In the genomic region with DNA sequence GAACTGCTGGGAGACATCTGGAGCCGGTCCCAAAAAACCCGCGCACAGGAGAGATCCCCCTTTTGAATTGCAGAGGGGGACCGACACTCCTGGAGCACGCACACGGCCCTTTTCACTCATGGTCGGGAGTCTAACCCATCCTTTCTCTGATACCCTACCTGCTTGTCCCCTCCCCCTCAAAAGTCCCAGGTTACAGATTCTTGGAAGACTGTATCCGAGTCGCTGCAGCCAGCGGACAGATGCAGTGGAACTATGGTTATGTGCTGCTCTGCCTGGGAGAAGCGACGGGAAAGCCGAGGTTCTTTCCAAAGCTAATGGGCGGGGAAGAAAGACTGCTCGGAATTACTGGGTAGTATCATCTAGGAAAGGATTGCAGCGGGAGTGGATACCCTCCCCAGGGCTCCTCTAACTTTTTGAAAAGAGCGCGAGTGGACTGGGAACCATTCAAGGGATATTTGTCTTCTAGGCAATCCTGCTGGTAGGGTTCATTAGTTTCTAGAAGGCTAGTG, we compare ENCODE assay signal across 10 cellular contexts. TPM values are rescaled to one million over a fixed set of nuclear protein-coding genes. Genes with fewer than 3 reads are reported as not detected.
DNase-seq lines count a peak whose midpoint lies in the region; ATAC-seq and TF ChIP-seq lines count a peak whose summit lies in the region.
"Had no signal": no experiment of that assay in that cellular context is flagged by ENCODE, and none has a peak within 500 bp of the region (broad histone marks: within the 10 kb centered on the region; RNA-seq: fewer than 3 reads in every experiment).

No MANE protein-coding gene starts in this region.

- H3K79me1 ChIP-seq in mesendoderm (ENCODE audit: low read length), result no peaks in the 10 kb centered on the region

- no peak overlapping the region for H2BK5ac ChIP-seq in mesendoderm (ENCODE audit: low read length)

- no peak overlapping the region for H3K4ac ChIP-seq in mesendoderm (ENCODE audit: low read depth, low read length)

- H4K5ac ChIP-seq in mesendoderm (ENCODE audit: low read length), result no peak overlapping the region

- H3K27me3 ChIP-seq in mesendoderm (ENCODE audit: insufficient read depth, low read length, poor library complexity) (peaks cover 36% of the 10 kb centered on the region), adrenal gland (peaks cover 72% of the 10 kb centered on the region)

- DNase-seq in activated T-cell treated with anti-CD3 and anti-CD28 coated beads, Interleukin-2, amount 50 U/mL, for 4 hours, result no peak
- no peak for DNase-seq in activated T-cell treated with anti-CD3 and anti-CD28 coated beads for 4 hours
- DNase-seq in effector memory CD8-positive, alpha-beta T cell, result no peak
- peak; percentile 63 for DNase-seq in mesendoderm
- DNase-seq in CD1c-positive myeloid dendritic cell (ENCODE audit: extremely low spot score), result no peak
- no peak for DNase-seq in NK-92 (lab: John Stamatoyannopoulos, UW; ENCODE audit: unreplicated experiment)
- DNase-seq in adrenal gland, result no peak
- DNase-seq: NCI-H446 treated with DMSO at 0.1 percent for 48 hours, occipital lobe had no signal

- no peak overlapping the region for H3K9ac ChIP-seq in mesendoderm (ENCODE audit: low read length)

- H3K23ac ChIP-seq in mesendoderm (ENCODE audit: low read length), result no peak overlapping the region

- no peak overlapping the region for H4K8ac ChIP-seq in mesendoderm (ENCODE audit: low read depth, low read length)

- H3K4me3 ChIP-seq in mesendoderm (ENCODE audit: low read length), result no peak overlapping the region
- H3K4me3 ChIP-seq in urinary bladder (ENCODE audit: low read depth, low read length), result peak overlapping the region; percentile 63
- peak overlapping the region in 1 of 4 donors; percentile 57 for H3K4me3 ChIP-seq in adrenal gland

- no peak for TF ChIP-seq POLR2A in adrenal gland (IDR thresholded peaks at IDR 0.05)

- H3K27ac Mint-ChIP-seq in effector memory CD8-positive, alpha-beta T cell, result no peak overlapping the region

- H3K9me3 ChIP-seq in adrenal gland (replicated peaks in 1 of 3), result no peaks in the 10 kb centered on the region

- H3K27ac ChIP-seq in mesendoderm (ENCODE audit: low read depth, low read length) (no peak overlapping the region), urinary bladder (ENCODE audit: low read depth) (peak overlapping the region; percentile 77), adrenal gland (no peak overlapping the region)

- no peaks in the 10 kb centered on the region for H3K79me2 ChIP-seq in mesendoderm (ENCODE audit: control insufficient read depth, insufficient read depth, low read length)

- no peak overlapping the region for H3K18ac ChIP-seq in mesendoderm (ENCODE audit: low read length)

- peaks cover 83% of the 10 kb centered on the region for H3K27me3 Mint-ChIP-seq in activated T-cell treated with anti-CD3 and anti-CD28 coated beads, Interleukin-2, amount 50 U/mL, for 4 hours (ENCODE audit: low read depth)
- peaks cover 73 to 91% of the 10 kb centered on the region in 2 donors for H3K27me3 Mint-ChIP-seq in effector memory CD8-positive, alpha-beta T cell

- H3K36me3 ChIP-seq in mesendoderm (ENCODE audit: control insufficient read depth, insufficient read depth, low read length), result no peaks in the 10 kb centered on the region
- H3K36me3 ChIP-seq in urinary bladder (ENCODE audit: insufficient read depth), result no peaks in the 10 kb centered on the region
- H3K36me3 ChIP-seq in adrenal gland (replicated peaks in 1 of 2), result no peaks in the 10 kb centered on the region

- intact Hi-C loops in adrenal gland (cut with DNase I), result no loop called here

- H3K4me2 ChIP-seq in mesendoderm (ENCODE audit: low read length), result peak overlapping the region; percentile 45

- peaks cover 26% of the 10 kb centered on the region for H3K4me1 Mint-ChIP-seq in activated T-cell treated with anti-CD3 and anti-CD28 coated beads, Interleukin-2, amount 50 U/mL, for 4 hours (ENCODE audit: low read depth)
- peaks cover 7 to 18% of the 10 kb centered on the region in 2 donors for H3K4me1 Mint-ChIP-seq in effector memory CD8-positive, alpha-beta T cell (ENCODE audit: low read depth in 2 of 2)

- H2BK120ac ChIP-seq in mesendoderm (ENCODE audit: low read depth, low read length), result no peak overlapping the region

- H3K4me1 ChIP-seq in mesendoderm (ENCODE audit: control insufficient read depth, low read depth, low read length) (no peaks in the 10 kb centered on the region), urinary bladder (ENCODE audit: insufficient read depth) (no peaks in the 10 kb centered on the region), adrenal gland (replicated peaks in 1 of 2) (peaks cover 15 to 24% of the 10 kb centered on the region in 2 donors)

- no peak for TF ChIP-seq CTCF in adrenal gland (IDR thresholded peaks at IDR 0.05)

- peak overlapping the region; percentile 54 for H3K4me3 Mint-ChIP-seq in activated T-cell treated with anti-CD3 and anti-CD28 coated beads, Interleukin-2, amount 50 U/mL, for 4 hours
- H3K4me3 Mint-ChIP-seq in effector memory CD8-positive, alpha-beta T cell, result peak overlapping the region; percentile 59 to 66

- no peak overlapping the region for H3K56ac ChIP-seq in mesendoderm (ENCODE audit: low read length)

- ATAC-seq in activated T-cell treated with anti-CD3 and anti-CD28 coated beads, Interleukin-2, amount 50 U/mL, for 4 hours, result no peak
- no peak for ATAC-seq in effector memory CD8-positive, alpha-beta T cell (replicated peaks)

- H3K9me3 Mint-ChIP-seq in activated T-cell treated with anti-CD3 and anti-CD28 coated beads, Interleukin-2, amount 50 U/mL, for 4 hours, result no peaks in the 10 kb centered on the region
- H3K9me3 Mint-ChIP-seq in effector memory CD8-positive, alpha-beta T cell, result no peaks in the 10 kb centered on the region

- no peaks in the 10 kb centered on the region for H3K36me3 Mint-ChIP-seq in activated T-cell treated with anti-CD3 and anti-CD28 coated beads, Interleukin-2, amount 50 U/mL, for 4 hours (ENCODE audit: insufficient read depth)
- peaks cover 5% of the 10 kb centered on the region for H3K36me3 Mint-ChIP-seq in effector memory CD8-positive, alpha-beta T cell (ENCODE audit: insufficient read depth)

- WGBS in mesendoderm (ENCODE audit: extremely low coverage, insufficient coverage, low lambda C conversion rate), result no CpG with 5 or more reads among the region's 18 CpGs
- WGBS in urinary bladder, result 14% methylated on average over 18 of the region's 18 CpGs
- WGBS in adrenal gland, 4 donors, result 12 to 14% (median 13%) methylated on average over 18 of the region's 18 CpGs

- H2AK5ac ChIP-seq in mesendoderm (ENCODE audit: low read length), result no peak overlapping the region

- H2BK15ac ChIP-seq in mesendoderm (replicated peaks; ENCODE audit: low read depth), result no peak overlapping the region

RNA-seq across cellular contexts. Expression of gene PTHLH, which starts 1.5 kb away (rescaled TPM):
- total RNA-seq in activated T-cell treated with anti-CD3 and anti-CD28 coated beads, Interleukin-2, amount 50 U/mL, for 4 hours, result under 1 TPM; 0.11 to 0.33 (median 0.18) TPM
- polyA plus RNA-seq in mesendoderm (2013, experiment 1 of 2), result 3.6 TPM
- polyA plus RNA-seq in mesendoderm (2013, experiment 2 of 2), result 3.9 TPM
- total RNA-seq in urinary bladder (13.7 TPM), adrenal gland (under 1 TPM in 4 of 8 donors, not detected in 4; 0.18 to 0.55 (median 0.36) TPM)
- polyA plus RNA-seq in urinary bladder (7.5 TPM), adrenal gland (under 1 TPM in 1 of 3 donors, not detected in 2; 0.30 TPM)
- total RNA-seq: occipital lobe had no signal
